ENCODE assay signal across 1 cellular context in the genomic region with DNA sequence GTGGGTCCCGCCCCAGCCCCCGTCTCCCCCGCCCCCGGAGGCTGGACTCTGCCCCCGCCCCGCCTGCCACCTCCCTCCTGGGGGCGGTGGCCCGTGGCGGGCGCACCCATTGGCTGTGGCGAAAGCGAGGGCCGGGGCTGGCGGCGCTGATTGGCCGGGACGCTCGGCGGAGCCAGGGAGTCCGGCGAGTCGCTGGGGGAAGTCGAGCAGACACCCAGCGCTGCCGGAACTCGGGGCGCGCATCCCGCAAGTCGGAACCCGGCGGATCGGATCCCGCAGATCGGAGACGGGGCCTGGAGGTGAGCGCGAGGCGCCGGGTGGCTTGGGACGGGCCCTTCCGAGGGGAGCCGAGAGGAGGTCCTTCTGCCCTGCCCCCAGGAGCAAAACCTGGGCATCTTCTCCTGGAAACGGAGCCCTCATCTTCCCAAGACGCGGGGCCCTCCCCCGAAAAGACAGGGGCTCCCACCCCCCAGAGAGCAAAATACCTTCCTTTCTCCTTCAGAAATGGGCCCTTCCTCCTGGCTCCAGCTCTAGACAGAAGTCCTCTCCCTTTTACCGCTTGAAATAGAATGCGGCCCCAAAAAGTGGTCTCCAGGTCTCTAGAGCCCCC.
TF ChIP-seq lines count a peak whose summit lies in the region.

A gene (plus strand): TSS at position 205 of the 610 bp plus-strand sequence. CDS start 61,123 bp downstream, outside the sequence.

TF ChIP-seq in HepG2, 621 proteins besides CTCF, POLR2A, EP300 and RAD21 (continued from another document):
- TF ChIP-seq, protein P1, sequence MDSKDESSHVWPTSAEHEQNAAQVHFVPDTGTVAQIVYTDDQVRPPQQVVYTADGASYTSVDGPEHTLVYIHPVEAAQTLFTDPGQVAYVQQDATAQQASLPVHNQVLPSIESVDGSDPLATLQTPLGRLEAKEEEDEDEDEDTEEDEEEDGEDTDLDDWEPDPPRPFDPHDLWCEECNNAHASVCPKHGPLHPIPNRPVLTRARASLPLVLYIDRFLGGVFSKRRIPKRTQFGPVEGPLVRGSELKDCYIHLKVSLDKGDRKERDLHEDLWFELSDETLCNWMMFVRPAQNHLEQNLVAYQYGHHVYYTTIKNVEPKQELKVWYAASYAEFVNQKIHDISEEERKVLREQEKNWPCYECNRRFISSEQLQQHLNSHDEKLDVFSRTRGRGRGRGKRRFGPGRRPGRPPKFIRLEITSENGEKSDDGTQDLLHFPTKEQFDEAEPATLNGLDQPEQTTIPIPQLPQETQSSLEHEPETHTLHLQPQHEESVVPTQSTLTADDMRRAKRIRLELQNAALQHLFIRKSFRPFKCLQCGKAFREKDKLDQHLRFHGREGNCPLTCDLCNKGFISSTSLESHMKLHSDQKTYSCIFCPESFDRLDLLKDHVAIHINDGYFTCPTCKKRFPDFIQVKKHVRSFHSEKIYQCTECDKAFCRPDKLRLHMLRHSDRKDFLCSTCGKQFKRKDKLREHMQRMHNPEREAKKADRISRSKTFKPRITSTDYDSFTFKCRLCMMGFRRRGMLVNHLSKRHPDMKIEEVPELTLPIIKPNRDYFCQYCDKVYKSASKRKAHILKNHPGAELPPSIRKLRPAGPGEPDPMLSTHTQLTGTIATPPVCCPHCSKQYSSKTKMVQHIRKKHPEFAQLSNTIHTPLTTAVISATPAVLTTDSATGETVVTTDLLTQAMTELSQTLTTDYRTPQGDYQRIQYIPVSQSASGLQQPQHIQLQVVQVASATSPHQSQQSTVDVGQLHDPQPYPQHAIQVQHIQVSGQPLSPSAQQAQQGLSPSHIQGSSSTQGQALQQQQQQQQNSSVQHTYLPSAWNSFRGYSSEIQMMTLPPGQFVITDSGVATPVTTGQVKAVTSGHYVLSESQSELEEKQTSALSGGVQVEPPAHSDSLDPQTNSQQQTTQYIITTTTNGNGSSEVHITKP (CRISPR knock-in tag; IDR thresholded peaks at IDR 0.05; ENCODE audit: low read depth): no peak
- no peak for TF ChIP-seq ZFP36 (IDR thresholded peaks at IDR 0.05; ENCODE audit: borderline replicate concordance, low read depth, low read length, partially characterized antibody)
- TF ChIP-seq, protein P2, sequence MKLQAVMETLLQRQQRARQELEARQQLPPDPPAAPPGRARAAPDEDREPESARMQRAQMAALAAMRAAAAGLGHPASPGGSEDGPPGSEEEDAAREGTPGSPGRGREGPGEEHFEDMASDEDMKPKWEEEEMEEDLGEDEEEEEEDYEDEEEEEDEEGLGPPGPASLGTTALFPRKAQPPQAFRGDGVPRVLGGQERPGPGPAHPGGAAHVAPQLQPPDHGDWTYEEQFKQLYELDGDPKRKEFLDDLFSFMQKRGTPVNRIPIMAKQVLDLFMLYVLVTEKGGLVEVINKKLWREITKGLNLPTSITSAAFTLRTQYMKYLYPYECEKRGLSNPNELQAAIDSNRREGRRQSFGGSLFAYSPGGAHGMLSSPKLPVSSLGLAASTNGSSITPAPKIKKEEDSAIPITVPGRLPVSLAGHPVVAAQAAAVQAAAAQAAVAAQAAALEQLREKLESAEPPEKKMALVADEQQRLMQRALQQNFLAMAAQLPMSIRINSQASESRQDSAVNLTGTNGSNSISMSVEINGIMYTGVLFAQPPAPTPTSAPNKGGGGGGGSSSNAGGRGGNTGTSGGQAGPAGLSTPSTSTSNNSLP (IDR thresholded peaks at IDR 0.05; ENCODE audit: low read depth, low read length): no peak
- TF ChIP-seq, protein P3, sequence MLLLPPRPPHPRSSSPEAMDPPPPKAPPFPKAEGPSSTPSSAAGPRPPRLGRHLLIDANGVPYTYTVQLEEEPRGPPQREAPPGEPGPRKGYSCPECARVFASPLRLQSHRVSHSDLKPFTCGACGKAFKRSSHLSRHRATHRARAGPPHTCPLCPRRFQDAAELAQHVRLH (CRISPR knock-in tag; IDR thresholded peaks at IDR 0.05; ENCODE audit: borderline replicate concordance, low read depth): no peak
- TF ChIP-seq ZBTB42 (CRISPR knock-in tag; IDR thresholded peaks at IDR 0.05): 0 out of 2 replicates have a peak, but pooled peaks have one; percentile 75
